ENCODE assay signal across 14 cellular contexts in genomic region chr11:72807789-72808188, GRCh38. TPM values are rescaled to one million over a fixed set of nuclear protein-coding genes. Genes with fewer than 3 reads are reported as not detected.
A peak's percentile ranks its signal among the peaks of the same experiment; 100 is the strongest.
DNase-seq lines count a peak whose midpoint lies in the region; ATAC-seq and TF ChIP-seq lines count a peak whose summit lies in the region.
"Had no signal": no experiment of that assay in that cellular context is flagged by ENCODE, and none has a peak within 500 bp of the region (broad histone marks: within the 10 kb centered on the region; RNA-seq: fewer than 3 reads in every experiment).

No MANE protein-coding gene starts in this region.

- H3K36me3 Mint-ChIP-seq in effector memory CD8-positive, alpha-beta T cell (ENCODE audit: insufficient read depth) = peaks cover 21% of the 10 kb centered on the region
- peaks cover 5% of the 10 kb centered on the region for H3K36me3 Mint-ChIP-seq in natural killer cell treated with Interleukin-12 subunit alpha and Interleukin-12 subunit beta and Interleukin-15 and Interleukin-18, amount 100 ng/mL, for 72 hours
- H3K36me3 Mint-ChIP-seq in osteocyte (ENCODE audit: unreplicated experiment) = peaks cover 8% of the 10 kb centered on the region

- no peak overlapping the region for H3K4me3 Mint-ChIP-seq in effector memory CD8-positive, alpha-beta T cell
- H3K4me3 Mint-ChIP-seq in natural killer cell treated with Interleukin-12 subunit alpha and Interleukin-12 subunit beta and Interleukin-15 and Interleukin-18, amount 100 ng/mL, for 72 hours = no peak overlapping the region
- no peak overlapping the region for H3K4me3 Mint-ChIP-seq in osteocyte (ENCODE audit: unreplicated experiment)
- H3K4me3 Mint-ChIP-seq: endodermal cell had no signal

- H3K4me1 Mint-ChIP-seq in effector memory CD8-positive, alpha-beta T cell (ENCODE audit: low read depth in 2 of 2) = peaks cover 4 to 12% of the 10 kb centered on the region in 2 donors
- H3K4me1 Mint-ChIP-seq in natural killer cell treated with Interleukin-12 subunit alpha and Interleukin-12 subunit beta and Interleukin-15 and Interleukin-18, amount 100 ng/mL, for 72 hours (ENCODE audit: low read depth in 2 of 2) = peaks cover 16 to 31% of the 10 kb centered on the region in 2 donors
- H3K4me1 Mint-ChIP-seq in osteocyte (ENCODE audit: unreplicated experiment) = peaks cover 18% of the 10 kb centered on the region

- H3K27me3 Mint-ChIP-seq in effector memory CD8-positive, alpha-beta T cell = no peaks in the 10 kb centered on the region
- H3K27me3 Mint-ChIP-seq in natural killer cell treated with Interleukin-12 subunit alpha and Interleukin-12 subunit beta and Interleukin-15 and Interleukin-18, amount 100 ng/mL, for 72 hours = no peaks in the 10 kb centered on the region
- no peaks in the 10 kb centered on the region for H3K27me3 Mint-ChIP-seq in osteocyte (ENCODE audit: unreplicated experiment)

- no peak for TF ChIP-seq CTCF in osteocyte (IDR thresholded peaks at IDR 0.05)

- DNase-seq in AML-193 (lab: John Stamatoyannopoulos, UW) = peak; percentile 71 to 78
- peak; percentile 55 to 69 for DNase-seq in NOMO-1 (lab: John Stamatoyannopoulos, UW; ENCODE audit: unreplicated experiment in 2 of 2)
- no peak for DNase-seq in effector memory CD8-positive, alpha-beta T cell
- no peak for DNase-seq in natural killer cell treated with Interleukin-12 subunit alpha and Interleukin-12 subunit beta and Interleukin-15 and Interleukin-18, amount 100 ng/mL, for 72 hours (ENCODE audit: low spot score)
- DNase-seq in osteocyte (ENCODE audit: extremely low spot score, unreplicated experiment) = no peak
- DNase-seq: activated CD8-positive, alpha-beta memory T cell treated with anti-CD3 and anti-CD28 coated beads, Interleukin-2, amount 50 U/mL, for 4 hours; activated naive CD4-positive, alpha-beta T cell treated with anti-CD3 and anti-CD28 coated beads, Interleukin-2, amount 50 U/mL, for 16 hours; endodermal cell; kidney; NCI-H146; NCI-H524 treated with DMSO at 0.1 percent for 48 hours had no signal

- H3K9me3 Mint-ChIP-seq in effector memory CD8-positive, alpha-beta T cell = no peaks in the 10 kb centered on the region
- H3K9me3 Mint-ChIP-seq in natural killer cell treated with Interleukin-12 subunit alpha and Interleukin-12 subunit beta and Interleukin-15 and Interleukin-18, amount 100 ng/mL, for 72 hours = no peaks in the 10 kb centered on the region
- no peaks in the 10 kb centered on the region for H3K9me3 Mint-ChIP-seq in osteocyte (ENCODE audit: unreplicated experiment)
- H3K9me3 Mint-ChIP-seq: endodermal cell had no signal

- H3K27ac Mint-ChIP-seq in effector memory CD8-positive, alpha-beta T cell = no peak overlapping the region
- H3K27ac Mint-ChIP-seq in natural killer cell treated with Interleukin-12 subunit alpha and Interleukin-12 subunit beta and Interleukin-15 and Interleukin-18, amount 100 ng/mL, for 72 hours = peak overlapping the region; percentile 57 to 82
- H3K27ac Mint-ChIP-seq in osteocyte (ENCODE audit: unreplicated experiment) = no peak overlapping the region
- H3K27ac Mint-ChIP-seq: endodermal cell had no signal

- ATAC-seq in effector memory CD8-positive, alpha-beta T cell (replicated peaks) = peak; percentile 17
- peak; percentile 45 to 51 for ATAC-seq in natural killer cell treated with Interleukin-12 subunit alpha and Interleukin-12 subunit beta and Interleukin-15 and Interleukin-18, amount 100 ng/mL, for 72 hours
- no peak for ATAC-seq in GM19467 (IDR thresholded peaks at IDR 0.05; ENCODE audit: unreplicated experiment)
- no peak for ATAC-seq in GM19324 (IDR thresholded peaks at IDR 0.05; ENCODE audit: low FRiP score, unreplicated experiment)
- no peak for ATAC-seq in HG03135 (IDR thresholded peaks at IDR 0.05; ENCODE audit: unreplicated experiment)

RNA-seq across cellular contexts. Expression of gene ATG16L2, which starts 6.4 kb away (rescaled TPM):
- total RNA-seq in natural killer cell treated with Interleukin-12 subunit alpha and Interleukin-12 subunit beta and Interleukin-15 and Interleukin-18, amount 100 ng/mL, for 72 hours = 100 to 1,000 TPM in 1 of 2 donors, 10 to 100 TPM in 1; 74.7 to 113 TPM
- total RNA-seq in osteocyte = 17.1 and 18.2 TPM in 2 replicates

RNA-seq across cellular contexts. Expression of gene STARD10, which starts 13.9 kb away (rescaled TPM):
- 10 to 100 TPM in 1 of 2 donors, 1 to 10 TPM in 1; 9.5 to 17.8 TPM for total RNA-seq in natural killer cell treated with Interleukin-12 subunit alpha and Interleukin-12 subunit beta and Interleukin-15 and Interleukin-18, amount 100 ng/mL, for 72 hours
- total RNA-seq in osteocyte = 27.7 and 35.3 TPM in 2 replicates

RNA-seq across cellular contexts. Expression of gene ARAP1, which starts 55.6 kb away (rescaled TPM):
- total RNA-seq in natural killer cell treated with Interleukin-12 subunit alpha and Interleukin-12 subunit beta and Interleukin-15 and Interleukin-18, amount 100 ng/mL, for 72 hours = 100 to 1,000 TPM; 206 to 220 TPM
- 61.9 and 64.2 TPM in 2 replicates for total RNA-seq in osteocyte

Comparison
In these comparisons a context has a peak if more than half of its experiments do, and no peak if none do; other contexts are left out.
1. DNase-seq: peak in AML-193 (2 of 2) and NOMO-1 (2 of 2); none in effector memory CD8-positive, alpha-beta T cell (0 of 3), natural killer cell treated with Interleukin-12 subunit alpha and Interleukin-12 subunit beta and Interleukin-15 and Interleukin-18, amount 100 ng/mL, for 72 hours (single experiment) and osteocyte (single experiment).
2. ATAC-seq: peak in effector memory CD8-positive, alpha-beta T cell (single experiment) and natural killer cell treated with Interleukin-12 subunit alpha and Interleukin-12 subunit beta and Interleukin-15 and Interleukin-18, amount 100 ng/mL, for 72 hours (2 of 2); none in GM19467 (single experiment), GM19324 (single experiment) and HG03135 (single experiment).
3. H3K27ac Mint-ChIP-seq: peak in natural killer cell treated with Interleukin-12 subunit alpha and Interleukin-12 subunit beta and Interleukin-15 and Interleukin-18, amount 100 ng/mL, for 72 hours (2 of 2); none in effector memory CD8-positive, alpha-beta T cell (0 of 2) and osteocyte (single experiment).